ENCODE assay signal across 8 cellular contexts in genomic region chr9:21326526-21327139, GRCh38. TPM values are rescaled to one million over a fixed set of nuclear protein-coding genes. Genes with fewer than 3 reads are reported as not detected.
DNase-seq lines count a peak whose midpoint lies in the region; ATAC-seq and TF ChIP-seq lines count a peak whose summit lies in the region.

No MANE protein-coding gene starts in this region.

- no peak overlapping the region for H3K4me3 ChIP-seq in esophagus squamous epithelium

- no peaks in the 10 kb centered on the region for H3K9me3 Mint-ChIP-seq in osteocyte (ENCODE audit: unreplicated experiment)

- no peaks in the 10 kb centered on the region for H3K27me3 ChIP-seq in esophagus squamous epithelium

- no peak overlapping the region for H3K27ac Mint-ChIP-seq in osteocyte (ENCODE audit: unreplicated experiment)

- TF ChIP-seq CTCF in esophagus squamous epithelium (IDR thresholded peaks at IDR 0.05) (peak; percentile 33 to 71 (median 59)), osteocyte (IDR thresholded peaks at IDR 0.05) (peak; percentile 72)

- ATAC-seq in GM21423 (IDR thresholded peaks at IDR 0.05; ENCODE audit: unreplicated experiment) = peak; percentile 79

- H3K27ac ChIP-seq in esophagus squamous epithelium = no peak overlapping the region

- no peaks in the 10 kb centered on the region for H3K9me3 ChIP-seq in esophagus squamous epithelium

- H3K36me3 Mint-ChIP-seq in osteocyte (ENCODE audit: unreplicated experiment) = peaks cover 27% of the 10 kb centered on the region

- H3K4me3 Mint-ChIP-seq in osteocyte (ENCODE audit: unreplicated experiment) = no peak overlapping the region

- peak; percentile 65 for DNase-seq in DMS 273 (lab: John Stamatoyannopoulos, UW; ENCODE audit: unreplicated experiment)
- no peak for DNase-seq in DMS 273 treated with DMSO at 0.1 percent for 48 hours (lab: John Stamatoyannopoulos, UW)
- DNase-seq in HT-29 (ENCODE audit: low spot score) = peak; percentile 72
- DNase-seq in RPMI7951 (ENCODE audit: low read depth) = peak; percentile 36
- DNase-seq in esophagus squamous epithelium (lab: John Stamatoyannopoulos, UW) = no peak
- no peak for DNase-seq in osteocyte (ENCODE audit: extremely low spot score, unreplicated experiment)
- no peak for DNase-seq in ureter (ENCODE audit: low spot score)

- peaks cover 34% of the 10 kb centered on the region for H3K4me1 Mint-ChIP-seq in osteocyte (ENCODE audit: unreplicated experiment)

- H3K36me3 ChIP-seq in esophagus squamous epithelium = peaks cover 0 to 40% (median 0%) of the 10 kb centered on the region in 3 donors

- no peaks in the 10 kb centered on the region for H3K27me3 Mint-ChIP-seq in osteocyte (ENCODE audit: unreplicated experiment)

- TF ChIP-seq POLR2A in esophagus squamous epithelium (IDR thresholded peaks at IDR 0.05) = no peak

- 23 to 27% methylated on average over 2 of the region's 2 CpGs for WGBS in esophagus squamous epithelium, 2 donors

- intact Hi-C loops in esophagus squamous epithelium (cut with DNase I) = loop anchor here (10.0 kb wide), 1 partner anchor 468 kb away; no protein-coding TSS in a partner anchor

- peaks cover 4 to 50% (median 14%) of the 10 kb centered on the region in 3 donors for H3K4me1 ChIP-seq in esophagus squamous epithelium

RNA-seq across cellular contexts. Expression of gene KLHL9, which starts 8.6 kb away (rescaled TPM):
- total RNA-seq in HT-29 (2014; rRNA removed; shearing (Covaris generic)) = 8.8 and 10.0 TPM in 2 replicates
- total RNA-seq in RPMI7951 (2014; rRNA removed; shearing (Covaris generic)) = 19.6 and 22.3 TPM in 2 replicates
- total RNA-seq in esophagus squamous epithelium = 10 to 100 TPM in 3 of 4 donors, 1 to 10 TPM in 1; 6.6 to 21.2 (median 13.5) TPM
- total RNA-seq in osteocyte = 33.6 and 35.2 TPM in 2 replicates
- 27.8 TPM for total RNA-seq in ureter

RNA-seq across cellular contexts. Expression of gene IFNA5, which starts 21.5 kb away (rescaled TPM):
- not detected in 2 replicates for total RNA-seq in HT-29 (2014; rRNA removed; shearing (Covaris generic))
- total RNA-seq in RPMI7951 (2014; rRNA removed; shearing (Covaris generic)) = not detected in 2 replicates
- total RNA-seq in esophagus squamous epithelium = not detected
- not detected in 2 replicates for total RNA-seq in osteocyte
- not detected for total RNA-seq in ureter

RNA-seq across cellular contexts. Expression of gene IFNA6, which starts 24.1 kb away (rescaled TPM):
- not detected in 2 replicates for total RNA-seq in HT-29 (2014; rRNA removed; shearing (Covaris generic))
- not detected in 2 replicates for total RNA-seq in RPMI7951 (2014; rRNA removed; shearing (Covaris generic))
- total RNA-seq in esophagus squamous epithelium = not detected
- not detected in 2 replicates for total RNA-seq in osteocyte
- not detected for total RNA-seq in ureter

RNA-seq across cellular contexts. Expression of gene IFNA13, which starts 41.2 kb away (rescaled TPM):
- total RNA-seq in HT-29 (2014; rRNA removed; shearing (Covaris generic)) = not detected in 2 replicates
- not detected in 2 replicates for total RNA-seq in RPMI7951 (2014; rRNA removed; shearing (Covaris generic))
- total RNA-seq in esophagus squamous epithelium = not detected
- total RNA-seq in osteocyte = not detected in 2 replicates
- not detected for total RNA-seq in ureter

RNA-seq across cellular contexts. Expression of gene IFNA2, which starts 58.6 kb away (rescaled TPM):
- not detected in 2 replicates for total RNA-seq in HT-29 (2014; rRNA removed; shearing (Covaris generic))
- total RNA-seq in RPMI7951 (2014; rRNA removed; shearing (Covaris generic)) = not detected in 2 replicates
- total RNA-seq in esophagus squamous epithelium = not detected
- not detected in 2 replicates for total RNA-seq in osteocyte
- not detected for total RNA-seq in ureter

Comparison
In these comparisons a context has a peak if more than half of its experiments do, and no peak if none do; other contexts are left out.
1. DNase-seq: peak in DMS 273 (single experiment), HT-29 (single experiment) and RPMI7951 (single experiment); none in DMS 273 treated with DMSO at 0.1 percent for 48 hours (single experiment), esophagus squamous epithelium (single experiment), osteocyte (single experiment) and ureter (single experiment).